30 cellular contexts compared by ENCODE assay signal in the genomic region with DNA sequence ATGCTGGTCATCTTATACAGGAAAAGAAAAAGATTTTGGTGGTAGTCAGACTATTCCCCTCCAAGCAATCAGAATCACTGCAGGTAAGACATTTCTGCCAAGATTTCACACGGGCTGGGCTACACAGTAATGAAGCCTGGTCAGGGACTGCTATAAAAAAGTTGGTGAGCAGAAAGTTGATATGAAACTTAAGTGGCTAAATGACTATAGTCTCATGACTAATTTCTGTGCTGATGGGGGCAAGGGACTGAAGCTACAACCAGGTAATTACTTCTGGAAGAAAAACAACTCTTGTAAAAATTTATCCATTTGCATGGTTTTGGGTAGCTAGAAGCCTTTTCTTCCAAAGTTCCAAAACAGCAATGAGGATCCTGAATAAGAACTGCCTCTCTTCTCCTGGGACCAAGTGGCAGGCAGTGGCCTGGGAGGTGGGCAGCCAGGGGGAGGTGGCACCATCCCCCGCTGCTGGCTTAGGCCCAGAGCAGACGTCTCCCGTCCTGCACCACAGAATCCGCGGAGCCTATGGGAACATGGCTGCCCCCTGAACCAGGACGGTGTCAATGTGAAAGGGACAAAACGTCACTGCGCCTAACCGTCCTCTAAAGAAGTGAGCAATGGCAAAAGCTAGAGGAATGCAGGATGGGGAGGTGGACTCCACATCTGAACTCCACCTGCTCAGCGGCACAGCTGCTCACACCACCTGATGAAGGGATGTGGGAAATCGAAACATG.
DNase-seq lines count a peak whose midpoint lies in the region; ATAC-seq, FAIRE-seq and TF ChIP-seq lines count a peak whose summit lies in the region.
"Had no signal": no experiment of that assay in that cellular context is flagged by ENCODE, and none has a peak within 500 bp of the region (broad histone marks: within the 10 kb centered on the region; RNA-seq: fewer than 3 reads in every experiment).

No MANE protein-coding gene starts in this region.

- TF ChIP-seq POLR2A in HepG2 (IDR thresholded peaks at IDR 0.05; ENCODE audit: insufficient read depth in 1 of 2, low read depth in 2 of 2, low read length in 2 of 2), result no peak

- whole genome bisulfite sequencing in HepG2 (ENCODE audit: low lambda C conversion rate), result 55% methylated on average over 12 of the region's 12 CpGs

- no peak overlapping the region for H3K4me3 ChIP-seq in HepG2 (replicated peaks in 1 of 3; ENCODE audit: insufficient read depth in 1 of 3, low read depth in 2 of 3, low read length in 3 of 3)
- H3K4me3 ChIP-seq: BLaER1, gastroesophageal sphincter, hepatocyte, neural progenitor cell, right atrium auricular region, upper lobe of left lung had no signal

- H3K27ac ChIP-seq in HepG2 (ENCODE audit: extremely low read length, insufficient read depth, low read length), result no peak overlapping the region
- H3K27ac ChIP-seq: BLaER1, gastroesophageal sphincter, hepatocyte, neural progenitor cell, right atrium auricular region, upper lobe of left lung, WERI-Rb-1 had no signal

- H3K9me3 Mint-ChIP-seq in stimulated activated naive B cell treated with anti-CD40 and anti-IgM and Interleukin-4, amounts not matched to agents 10 μg/mL and 1 μg/mL and 100 μg/mL, for 72 hours, result peaks cover 3 to 6% of the 10 kb centered on the region in 2 donors
- H3K9me3 Mint-ChIP-seq in T-cell, result no peaks in the 10 kb centered on the region
- H3K9me3 Mint-ChIP-seq: activated CD4-positive, alpha-beta T cell treated with anti-CD3 and anti-CD28 coated beads, Interleukin-2, amount 10 ng/mL, durations not matched to agents 7 days and 5 days; activated T-cell treated with anti-CD3 and anti-CD28 coated beads, Interleukin-2, amount 50 U/mL, for 4 hours; memory B cell; neural progenitor cell had no signal

- H3K36me3 ChIP-seq in HepG2 (replicated peaks in 1 of 2; ENCODE audit: control insufficient read depth in 1 of 2, insufficient read depth in 2 of 2, low read length in 2 of 2), result no peaks in the 10 kb centered on the region
- H3K36me3 ChIP-seq: BLaER1, gastroesophageal sphincter, neural progenitor cell, right atrium auricular region, upper lobe of left lung, WERI-Rb-1 had no signal

- H3K4me2 ChIP-seq in HepG2 (ENCODE audit: low read depth, low read length), result no peak overlapping the region
- H3K4me2 ChIP-seq: BLaER1, hepatocyte, neural progenitor cell had no signal

- POLR2A ChIA-PET in HepG2 (lab: Yijun Ruan, JAX), result no interaction called here
- POLR2A ChIA-PET in T-cell (lab: Charles Lee), result no interaction called here

- no peaks in the 10 kb centered on the region for H3K9me3 ChIP-seq in HepG2 (ENCODE audit: low read length)
- H3K9me3 ChIP-seq: BLaER1, gastroesophageal sphincter, right atrium auricular region, upper lobe of left lung had no signal

- no peaks in the 10 kb centered on the region for H3K27me3 ChIP-seq in HepG2 (ENCODE audit: control insufficient read depth in 1 of 2, insufficient read depth in 2 of 2, low read length in 2 of 2)
- H3K27me3 ChIP-seq: BLaER1, gastroesophageal sphincter, hepatocyte, neural progenitor cell, right atrium auricular region, upper lobe of left lung had no signal

- no peak overlapping the region for H3K27ac Mint-ChIP-seq in stimulated activated naive B cell treated with anti-CD40 and anti-IgM and Interleukin-4, amounts not matched to agents 10 μg/mL and 1 μg/mL and 100 μg/mL, for 72 hours
- no peak overlapping the region for H3K27ac Mint-ChIP-seq in T-cell
- H3K27ac Mint-ChIP-seq: activated CD4-positive, alpha-beta T cell treated with anti-CD3 and anti-CD28 coated beads, Interleukin-2, amount 10 ng/mL, durations not matched to agents 7 days and 5 days; memory B cell; neural progenitor cell had no signal

- H3K4me3 Mint-ChIP-seq in stimulated activated naive B cell treated with anti-CD40 and anti-IgM and Interleukin-4, amounts not matched to agents 10 μg/mL and 1 μg/mL and 100 μg/mL, for 72 hours, result no peak overlapping the region
- no peak overlapping the region for H3K4me3 Mint-ChIP-seq in T-cell
- H3K4me3 Mint-ChIP-seq: activated CD4-positive, alpha-beta T cell treated with anti-CD3 and anti-CD28 coated beads, Interleukin-2, amount 10 ng/mL, durations not matched to agents 7 days and 5 days; activated T-cell treated with anti-CD3 and anti-CD28 coated beads, Interleukin-2, amount 50 U/mL, for 4 hours; memory B cell; neural progenitor cell had no signal

- intact Hi-C loops in HepG2 (cut with micrococcal nuclease; ENCODE audit: unreplicated experiment), result no loop called here

- in situ Hi-C loops in HepG2 (cut with HindIII; ENCODE audit: extremely low pct_ligation_motif_present, low pct_unique_long_range_greater_than_20kb), result no loop called here

- peaks cover 0 to 5% of the 10 kb centered on the region in 2 donors for H3K36me3 Mint-ChIP-seq in stimulated activated naive B cell treated with anti-CD40 and anti-IgM and Interleukin-4, amounts not matched to agents 10 μg/mL and 1 μg/mL and 100 μg/mL, for 72 hours
- no peaks in the 10 kb centered on the region for H3K36me3 Mint-ChIP-seq in T-cell
- H3K36me3 Mint-ChIP-seq: memory B cell had no signal

- no peaks in the 10 kb centered on the region for H4K20me1 ChIP-seq in HepG2 (ENCODE audit: insufficient read depth, low read length)
- H4K20me1 ChIP-seq: BLaER1 had no signal

- no peak for TF ChIP-seq CTCF in HepG2 (CRISPR knock-in tag; IDR thresholded peaks at IDR 0.05)

- no peaks in the 10 kb centered on the region for H3K27me3 Mint-ChIP-seq in stimulated activated naive B cell treated with anti-CD40 and anti-IgM and Interleukin-4, amounts not matched to agents 10 μg/mL and 1 μg/mL and 100 μg/mL, for 72 hours
- peaks cover 4 to 7% of the 10 kb centered on the region in 2 donors for H3K27me3 Mint-ChIP-seq in T-cell
- H3K27me3 Mint-ChIP-seq: activated CD4-positive, alpha-beta T cell treated with anti-CD3 and anti-CD28 coated beads, Interleukin-2, amount 10 ng/mL, durations not matched to agents 7 days and 5 days had no signal

- BruUV-seq in HepG2 (replicated peaks; lab: Mats Ljungman, UMichigan), result no TSS peak

- peaks cover 21% of the 10 kb centered on the region for H3K4me1 ChIP-seq in HepG2 (ENCODE audit: insufficient read depth, low read length)
- H3K4me1 ChIP-seq: BLaER1 had no signal

- peak; percentile 55 for ATAC-seq in GM18498 (IDR thresholded peaks at IDR 0.05; ENCODE audit: unreplicated experiment)
- ATAC-seq in GM21717 (IDR thresholded peaks at IDR 0.05; ENCODE audit: unreplicated experiment), result peak; percentile 62
- peak; percentile 49 for ATAC-seq in HG03354 (IDR thresholded peaks at IDR 0.05; ENCODE audit: poor library complexity, severe bottlenecking, unreplicated experiment)
- peak; percentile 86 to 90 for ATAC-seq in stimulated activated naive B cell treated with anti-CD40 and anti-IgM and Interleukin-4, amounts not matched to agents 10 μg/mL and 1 μg/mL and 100 μg/mL, for 72 hours (replicated peaks)
- no peak for ATAC-seq in HepG2
- ATAC-seq in T-cell (replicated peaks in 1 of 4), result no peak
- ATAC-seq: activated T-cell treated with anti-CD3 and anti-CD28 coated beads, Interleukin-2, amount 50 U/mL, for 4 hours; gastroesophageal sphincter had no signal

- H3K79me2 ChIP-seq in HepG2 (ENCODE audit: insufficient read depth, low read length), result no peaks in the 10 kb centered on the region
- H3K79me2 ChIP-seq: hepatocyte had no signal

- DNase-seq in stimulated activated naive B cell treated with anti-CD40 and anti-IgM and Interleukin-4, amounts not matched to agents 10 μg/mL and 1 μg/mL and 100 μg/mL, for 72 hours, result no peak
- DNase-seq in A172 (ENCODE audit: low spot score), result no peak
- DNase-seq in DMS153 (lab: John Stamatoyannopoulos, UW), result no peak
- DNase-seq in HepG2 (ENCODE audit: low spot score), result no peak
- no peak for DNase-seq in T-cell
- DNase-seq: activated CD4-positive, alpha-beta T cell treated with anti-CD3 and anti-CD28 coated beads, Interleukin-2, amount 10 ng/mL, durations not matched to agents 7 days and 5 days; activated gamma-delta T cell treated with Interleukin-2 at 50 U/mL for 16 hours; activated T-cell treated with anti-CD3 and anti-CD28 coated beads, Interleukin-2, amount 50 U/mL, for 4 hours; central memory CD4-positive, alpha-beta T cell; dermis blood vessel endothelial cell; HCEC 1CT; IMR-90; NCI-H1048; NCI-H1694 treated with DMSO at 0.1 percent for 48 hours; NCI-H2171 treated with DMSO at 0.1 percent for 48 hours; NCI-H524 treated with DMSO at 0.1 percent for 48 hours; SIG-M5; T1000; upper lobe of left lung; WERI-Rb-1 had no signal

- H3K4me1 Mint-ChIP-seq in stimulated activated naive B cell treated with anti-CD40 and anti-IgM and Interleukin-4, amounts not matched to agents 10 μg/mL and 1 μg/mL and 100 μg/mL, for 72 hours, result peaks cover 7 to 25% of the 10 kb centered on the region in 2 donors
- H3K4me1 Mint-ChIP-seq in T-cell, result no peaks in the 10 kb centered on the region
- H3K4me1 Mint-ChIP-seq: activated CD4-positive, alpha-beta T cell treated with anti-CD3 and anti-CD28 coated beads, Interleukin-2, amount 10 ng/mL, durations not matched to agents 7 days and 5 days had no signal

- H2AFZ ChIP-seq in HepG2 (ENCODE audit: low read length), result no peak overlapping the region
- H2AFZ ChIP-seq: hepatocyte, neural progenitor cell had no signal

- no peak for FAIRE-seq in HepG2 (lab: Jason Lieb, UNC)
- FAIRE-seq: RCC 7860 had no signal

- TF ChIP-seq EP300 in HepG2 (IDR thresholded peaks at IDR 0.05; ENCODE audit: low read depth in 2 of 2, low read length in 2 of 2) (no peak), HepG2 (CRISPR knock-in tag; IDR thresholded peaks at IDR 0.05; ENCODE audit: borderline replicate concordance) (no peak)

- no peak overlapping the region for H3K9ac ChIP-seq in HepG2 (ENCODE audit: insufficient read depth, low read depth, low read length)
- H3K9ac ChIP-seq: BLaER1, neural progenitor cell had no signal

- CTCF ChIA-PET in HepG2 (lab: Yijun Ruan, JAX; ENCODE audit: low intra/inter-chr PET ratio, low total read pairs), result no interaction called here
- CTCF ChIA-PET in T-cell (lab: Charles Lee), result no interaction called here

- TF ChIP-seq RAD21 in HepG2 (CRISPR knock-in tag; IDR thresholded peaks at IDR 0.05), result no peak

TF ChIP-seq in HepG2, 621 proteins besides CTCF, POLR2A, EP300 and RAD21 (continues in another document):
- TF ChIP-seq ZNF570 (CRISPR knock-in tag; IDR thresholded peaks at IDR 0.05; ENCODE audit: borderline replicate concordance) (no peak), SYNCRIP (IDR thresholded peaks at IDR 0.05; ENCODE audit: insufficient read depth, low read depth, low read length) (no peak), MBD4 (IDR thresholded peaks at IDR 0.05; ENCODE audit: borderline replicate concordance, low read length) (no peak), PLSCR1 (CRISPR knock-in tag; IDR thresholded peaks at IDR 0.05; ENCODE audit: borderline replicate concordance) (no peak), FOXK2 (IDR thresholded peaks at IDR 0.05) (no peak), HNRNPL (IDR thresholded peaks at IDR 0.05; ENCODE audit: low read depth, low read length) (no peak), ZNF205 (CRISPR knock-in tag; IDR thresholded peaks at IDR 0.05) (no peak), RXRA (CRISPR knock-in tag; IDR thresholded peaks at IDR 0.05) (no peak)

Comparison
In these comparisons a context has a peak if more than half of its experiments do, and no peak if none do; other contexts are left out.
1. ATAC-seq: peak in GM18498 (single experiment), GM21717 (single experiment), HG03354 (single experiment) and stimulated activated naive B cell treated with anti-CD40 and anti-IgM and Interleukin-4, amounts not matched to agents 10 μg/mL and 1 μg/mL and 100 μg/mL, for 72 hours (2 of 2); none in HepG2 (single experiment) and T-cell (0 of 4).